Comparison of ENCODE assay signal across 25 cellular contexts in genomic region chr2:202808754-202809153, GRCh38.
DNase-seq lines count a peak whose midpoint lies in the region; ATAC-seq and TF ChIP-seq lines count a peak whose summit lies in the region.
"Had no signal": no experiment of that assay in that cellular context is flagged by ENCODE, and none has a peak within 500 bp of the region (broad histone marks: within the 10 kb centered on the region; RNA-seq: fewer than 3 reads in every experiment).

No MANE protein-coding gene starts in this region.

- peak overlapping the region; percentile 86 for H2AFZ ChIP-seq in mammary epithelial cell (ENCODE audit: low read depth, low read length)
- H2AFZ ChIP-seq: GM23338 had no signal

- TF ChIP-seq CTCF in mammary epithelial cell (conservative IDR thresholded peaks at IDR 0.05 in 1 of 2, IDR thresholded peaks at IDR 0.05 in 1 of 2; ENCODE audit: extremely low read depth in 1 of 2, insufficient read depth in 1 of 2, low read depth in 1 of 2, low read length in 2 of 2): no peak

- peak overlapping the region; percentile 7 to 39 for H3K27ac Mint-ChIP-seq in activated naive CD4-positive, alpha-beta T cell treated with anti-CD3 and anti-CD28 coated beads, Interleukin-2, amount 50 U/mL, for 72 hours
- no peak overlapping the region for H3K27ac Mint-ChIP-seq in activated naive CD4-positive, alpha-beta T cell treated with anti-CD3 and anti-CD28 coated beads, Interleukin-2, amount 10 ng/mL, durations not matched to agents 7 days and 5 days
- H3K27ac Mint-ChIP-seq: CD4-positive, alpha-beta memory T cell; GM23338; H9; IgD-negative memory B cell had no signal

- H3K9me3 ChIP-seq in mammary epithelial cell (replicated peaks; ENCODE audit: insufficient read depth, low read length): no peaks in the 10 kb centered on the region

- intact Hi-C loops in mammary epithelial cell (cut with micrococcal nuclease): loop anchor here (10.0 kb wide), 1 partner anchor 174 kb away; the partner anchor contains the start of gene FAM117B

- H3K9me3 Mint-ChIP-seq in activated naive CD4-positive, alpha-beta T cell treated with anti-CD3 and anti-CD28 coated beads, Interleukin-2, amount 50 U/mL, for 72 hours: peaks cover under 1 to 18% of the 10 kb centered on the region in 2 donors
- peaks cover 2% of the 10 kb centered on the region for H3K9me3 Mint-ChIP-seq in activated naive CD4-positive, alpha-beta T cell treated with anti-CD3 and anti-CD28 coated beads, Interleukin-2, amount 10 ng/mL, durations not matched to agents 7 days and 5 days

- in situ Hi-C loops in mammary epithelial cell (cut with MboI; ENCODE audit: low sequenced_read_pairs in 2 of 2): no loop called here

- no peak overlapping the region for H3K4me3 ChIP-seq in mammary epithelial cell (replicated peaks in 1 of 3; ENCODE audit: insufficient read depth in 1 of 3, low read depth in 2 of 3, low read length in 3 of 3)
- H3K4me3 ChIP-seq: GM23338, SK-N-MC had no signal

- no peak for ATAC-seq in activated naive CD4-positive, alpha-beta T cell treated with anti-CD3 and anti-CD28 coated beads, Interleukin-2, amount 50 U/mL, for 72 hours
- ATAC-seq in esophagus mucosa: peak; percentile 53
- ATAC-seq in GM21515 (IDR thresholded peaks at IDR 0.05; ENCODE audit: unreplicated experiment): no peak
- ATAC-seq: GM23338 had no signal

- H3K4me1 Mint-ChIP-seq in activated naive CD4-positive, alpha-beta T cell treated with anti-CD3 and anti-CD28 coated beads, Interleukin-2, amount 10 ng/mL, durations not matched to agents 7 days and 5 days: no peaks in the 10 kb centered on the region
- H3K4me1 Mint-ChIP-seq: CD4-positive, alpha-beta memory T cell; IgD-negative memory B cell had no signal

- H4K20me1 ChIP-seq in mammary epithelial cell (ENCODE audit: insufficient read depth, low read length): no peaks in the 10 kb centered on the region

- peaks cover 24 to 41% of the 10 kb centered on the region in 2 donors for H3K36me3 Mint-ChIP-seq in activated naive CD4-positive, alpha-beta T cell treated with anti-CD3 and anti-CD28 coated beads, Interleukin-2, amount 50 U/mL, for 72 hours
- H3K36me3 Mint-ChIP-seq in activated naive CD4-positive, alpha-beta T cell treated with anti-CD3 and anti-CD28 coated beads, Interleukin-2, amount 10 ng/mL, durations not matched to agents 7 days and 5 days: peaks cover 15% of the 10 kb centered on the region

- CTCF ChIA-PET in activated naive CD4-positive, alpha-beta T cell treated with anti-CD3 and anti-CD28 coated beads, Interleukin-2, amount 10 ng/mL, durations not matched to agents 7 days and 5 days (lab: Charles Lee): no interaction called here
- CTCF ChIA-PET in mammary epithelial cell (lab: Charles Lee; ENCODE audit: low non-redundant PET): no interaction called here

- H3K4me2 ChIP-seq in mammary epithelial cell (ENCODE audit: insufficient read depth, low read depth, low read length): peak overlapping the region; percentile 18
- H3K4me2 ChIP-seq: GM23338, KMS-11 had no signal

- no peak for DNase-seq in activated naive CD4-positive, alpha-beta T cell treated with anti-CD3 and anti-CD28 coated beads, Interleukin-2, amount 50 U/mL, for 72 hours (ENCODE audit: low spot score in 2 of 2)
- DNase-seq in activated naive CD4-positive, alpha-beta T cell treated with anti-CD3 and anti-CD28 coated beads, Interleukin-2, amount 10 ng/mL, durations not matched to agents 7 days and 5 days: no peak
- peak; percentile 85 for DNase-seq in mammary epithelial cell
- no peak for DNase-seq in SK-N-DZ (ENCODE audit: low spot score)
- DNase-seq in NCI-H226: no peak
- DNase-seq: C1 segment of cervical spinal cord; CD4-positive, alpha-beta memory T cell; COR-L47; DMS53; H9; NCI-H1048; NCI-H1417; NCI-H1694; NCI-H2029 treated with DMSO at 0.1 percent for 48 hours; NCI-H2227 treated with DMSO at 0.1 percent for 48 hours; NCI-H510A; NCI-H69; RPMI8226; SHP77 treated with DMSO at 0.1 percent for 48 hours had no signal

- H3K27me3 ChIP-seq in mammary epithelial cell (ENCODE audit: insufficient read depth, low read length): no peaks in the 10 kb centered on the region

- no peaks in the 10 kb centered on the region for H3K27me3 Mint-ChIP-seq in activated naive CD4-positive, alpha-beta T cell treated with anti-CD3 and anti-CD28 coated beads, Interleukin-2, amount 10 ng/mL, durations not matched to agents 7 days and 5 days
- H3K27me3 Mint-ChIP-seq: CD4-positive, alpha-beta memory T cell; IgD-negative memory B cell had no signal

- H3K4me1 ChIP-seq in mammary epithelial cell (ENCODE audit: insufficient read depth, low read length): peaks cover 23% of the 10 kb centered on the region

- 61% methylated on average over 3 of the region's 3 CpGs for WGBS in mammary epithelial cell (ENCODE audit: low coverage, missing lambda C conversion rate)

- no peak overlapping the region for H3K4me3 Mint-ChIP-seq in activated naive CD4-positive, alpha-beta T cell treated with anti-CD3 and anti-CD28 coated beads, Interleukin-2, amount 10 ng/mL, durations not matched to agents 7 days and 5 days
- H3K4me3 Mint-ChIP-seq: GM23338, H9, IgD-negative memory B cell had no signal

- H3K79me2 ChIP-seq in mammary epithelial cell (ENCODE audit: insufficient read depth, low read length): no peaks in the 10 kb centered on the region

- H3K9ac ChIP-seq in mammary epithelial cell (ENCODE audit: insufficient read depth, low read length): no peak overlapping the region
- H3K9ac ChIP-seq: KMS-11 had no signal

- BruUV-seq in mammary epithelial cell (replicated peaks; lab: Mats Ljungman, UMichigan): no TSS peak

- dilution Hi-C loops in mammary epithelial cell (cut with HindIII; ENCODE audit: low sequenced_read_pairs): no loop called here

- peak overlapping the region; percentile 43 for H3K27ac ChIP-seq in mammary epithelial cell (ENCODE audit: insufficient read depth, low read depth, low read length)
- H3K27ac ChIP-seq: KMS-11, SK-N-MC had no signal

- no peaks in the 10 kb centered on the region for H3K36me3 ChIP-seq in mammary epithelial cell (ENCODE audit: insufficient read depth, low read length)
